ENCODE assay signal across 8 cellular contexts in the genomic region with DNA sequence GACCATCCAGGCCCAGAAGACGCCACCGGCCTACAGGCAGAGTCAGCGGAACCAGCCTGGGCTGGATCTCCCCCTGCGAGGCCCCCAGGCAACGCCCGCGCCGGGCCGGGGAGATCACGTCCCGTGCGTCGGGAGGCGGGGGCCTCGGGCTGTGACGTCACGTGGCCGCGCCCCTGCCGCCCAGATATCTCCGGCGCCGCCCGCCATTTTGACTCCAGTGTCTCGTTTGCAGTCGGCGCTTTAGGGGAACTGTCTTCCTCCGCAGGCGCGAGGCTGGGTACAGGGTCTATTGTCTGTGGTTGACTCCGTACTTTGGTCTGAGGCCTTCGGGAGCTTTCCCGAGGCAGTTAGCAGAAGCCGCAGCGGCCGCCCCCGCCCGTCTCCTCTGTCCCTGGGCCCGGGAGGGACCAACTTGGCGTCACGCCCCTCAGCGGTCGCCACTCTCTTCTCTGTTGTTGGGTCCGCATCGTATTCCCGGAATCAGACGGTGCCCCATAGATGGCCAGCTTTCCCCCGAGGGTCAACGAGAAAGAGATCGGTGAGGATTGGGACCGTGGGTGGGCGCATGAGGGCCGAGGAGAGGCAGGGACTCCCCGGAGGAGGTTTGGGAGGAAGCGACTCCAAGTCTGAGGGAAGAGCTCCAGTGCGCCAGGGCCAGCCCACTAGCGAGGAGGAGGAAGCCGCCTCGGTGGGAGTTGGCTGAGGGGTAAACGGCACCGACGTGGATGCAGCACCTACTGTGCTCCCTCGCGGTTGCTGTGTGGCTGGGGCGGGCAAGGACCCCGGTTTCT. TPM values are rescaled to one million over a fixed set of nuclear protein-coding genes. Genes with fewer than 3 reads are reported as not detected.
A peak's percentile ranks its signal among the peaks of the same experiment; 100 is the strongest.
DNase-seq lines count a peak whose midpoint lies in the region; ATAC-seq lines count a peak whose summit lies in the region.

Gene WSB1 (plus strand): TSS at position 217 of the 791 bp plus-strand sequence. CDS start 282 bp downstream, at position 499.

- H3K9me3 ChIP-seq in HUES48 (ENCODE audit: control insufficient read depth, insufficient read depth, low read length), result no peaks in the 10 kb centered on the region
- no peaks in the 10 kb centered on the region for H3K9me3 ChIP-seq in endocrine pancreas (ENCODE audit: control insufficient read depth, low read length)

- H3K4me1 ChIP-seq in HUES48 (ENCODE audit: control insufficient read depth, insufficient read depth, low read length) (peaks cover 13% of the 10 kb centered on the region), endocrine pancreas (ENCODE audit: control insufficient read depth, insufficient read depth, low read length) (peaks cover 6% of the 10 kb centered on the region)

- H3K9ac ChIP-seq in HUES48 (ENCODE audit: low read depth, low read length) (peak within 1 kb of the TSS; percentile 98), endocrine pancreas (ENCODE audit: control insufficient read depth, insufficient read depth, low read length) (peak within 1 kb of the TSS; percentile 96)

- H3K36me3 ChIP-seq in HUES48 (ENCODE audit: control insufficient read depth, insufficient read depth, low read length), result peaks cover 11% of the 10 kb centered on the region
- no peaks in the 10 kb centered on the region for H3K36me3 ChIP-seq in endocrine pancreas (ENCODE audit: control insufficient read depth, insufficient read depth, low read length)

- H3K4me3 ChIP-seq in HUES48 (ENCODE audit: low read depth, low read length) (peak within 1 kb of the TSS; percentile 99), endocrine pancreas (ENCODE audit: control insufficient read depth, insufficient read depth, low read length) (peak within 1 kb of the TSS; percentile 91)

- peak; percentile 80 for ATAC-seq in GM21423 (IDR thresholded peaks at IDR 0.05; ENCODE audit: unreplicated experiment)

- peak within 1 kb of the TSS; percentile 99 for H3K27ac ChIP-seq in HUES48 (ENCODE audit: low read depth, low read length)

- no peaks in the 10 kb centered on the region for H3K27me3 ChIP-seq in HUES48 (ENCODE audit: control insufficient read depth, insufficient read depth, low read length)
- no peaks in the 10 kb centered on the region for H3K27me3 ChIP-seq in endocrine pancreas (ENCODE audit: control insufficient read depth, insufficient read depth, low read length)

- DNase-seq in D341Med (ENCODE audit: low spot score), result peak; percentile 100
- peak; percentile 85 for DNase-seq in NOMO-1 treated with dmso at 0.1 percent for 144 hours (lab: John Stamatoyannopoulos, UW; ENCODE audit: unreplicated experiment)
- DNase-seq in activated CD8-positive, alpha-beta memory T cell treated with anti-CD3 and anti-CD28 coated beads, Interleukin-2, amount 50 U/mL, for 1 hour (ENCODE audit: extremely low read depth), result peak; percentile 83
- DNase-seq in mesenteric fat pad (ENCODE audit: low spot score), result peak; percentile 98
- DNase-seq in stimulated activated CD8-positive, alpha-beta memory T cell treated with anti-CD3 and anti-CD28 coated beads, Interleukin-15, amount 100 ng/mL, for 1 hour (ENCODE audit: low read depth), result peak; percentile 81

RNA-seq across cellular contexts. Expression of gene WSB1, which starts in this region (rescaled TPM):
- total RNA-seq in mesenteric fat pad, result 160 TPM

Comparison
In these comparisons a context has a peak if more than half of its experiments do, and no peak if none do; other contexts are left out.
1. Peak in every context shown above with its lines: DNase-seq, ATAC-seq, H3K4me3 ChIP-seq and H3K27ac ChIP-seq.